ENCODE assay signal across 2 cellular contexts in the genomic region with DNA sequence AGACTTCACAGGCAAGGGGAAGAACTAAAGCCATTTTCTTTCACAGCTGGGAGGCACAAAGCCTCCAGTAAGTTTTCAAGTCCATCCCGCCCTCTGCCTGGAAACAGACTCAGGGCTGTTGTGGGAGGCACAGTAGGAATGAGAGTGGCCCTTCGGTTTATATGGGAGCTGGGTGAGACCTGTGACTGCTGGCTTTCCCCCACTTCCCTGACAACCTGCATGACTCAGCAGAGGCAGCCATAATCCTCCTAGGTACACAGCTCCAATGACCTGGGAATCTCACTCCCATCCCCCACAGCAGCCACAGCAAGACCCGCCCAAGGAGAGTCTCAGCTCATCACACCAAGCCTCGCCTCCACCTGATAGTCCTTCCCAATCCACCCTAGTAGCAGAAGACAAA.
TF ChIP-seq lines count a peak whose summit lies in the region.

No MANE protein-coding gene starts in this region.

TF ChIP-seq in GM23338, 12 proteins besides CTCF, POLR2A, EP300 and RAD21 (continues in another document):
- TF ChIP-seq ETS1 (IDR thresholded peaks at IDR 0.05): no peak
- no peak for TF ChIP-seq NANOG (IDR thresholded peaks at IDR 0.05; ENCODE audit: borderline replicate concordance)
- no peak for TF ChIP-seq JUNB (IDR thresholded peaks at IDR 0.05; ENCODE audit: unreplicated experiment)
- TF ChIP-seq EZH2 (IDR thresholded peaks at IDR 0.05; ENCODE audit: low read depth, unreplicated experiment): no peak
- no peak for TF ChIP-seq ZNF462 (CRISPR knock-in tag; IDR thresholded peaks at IDR 0.05)
- TF ChIP-seq, protein P1, sequence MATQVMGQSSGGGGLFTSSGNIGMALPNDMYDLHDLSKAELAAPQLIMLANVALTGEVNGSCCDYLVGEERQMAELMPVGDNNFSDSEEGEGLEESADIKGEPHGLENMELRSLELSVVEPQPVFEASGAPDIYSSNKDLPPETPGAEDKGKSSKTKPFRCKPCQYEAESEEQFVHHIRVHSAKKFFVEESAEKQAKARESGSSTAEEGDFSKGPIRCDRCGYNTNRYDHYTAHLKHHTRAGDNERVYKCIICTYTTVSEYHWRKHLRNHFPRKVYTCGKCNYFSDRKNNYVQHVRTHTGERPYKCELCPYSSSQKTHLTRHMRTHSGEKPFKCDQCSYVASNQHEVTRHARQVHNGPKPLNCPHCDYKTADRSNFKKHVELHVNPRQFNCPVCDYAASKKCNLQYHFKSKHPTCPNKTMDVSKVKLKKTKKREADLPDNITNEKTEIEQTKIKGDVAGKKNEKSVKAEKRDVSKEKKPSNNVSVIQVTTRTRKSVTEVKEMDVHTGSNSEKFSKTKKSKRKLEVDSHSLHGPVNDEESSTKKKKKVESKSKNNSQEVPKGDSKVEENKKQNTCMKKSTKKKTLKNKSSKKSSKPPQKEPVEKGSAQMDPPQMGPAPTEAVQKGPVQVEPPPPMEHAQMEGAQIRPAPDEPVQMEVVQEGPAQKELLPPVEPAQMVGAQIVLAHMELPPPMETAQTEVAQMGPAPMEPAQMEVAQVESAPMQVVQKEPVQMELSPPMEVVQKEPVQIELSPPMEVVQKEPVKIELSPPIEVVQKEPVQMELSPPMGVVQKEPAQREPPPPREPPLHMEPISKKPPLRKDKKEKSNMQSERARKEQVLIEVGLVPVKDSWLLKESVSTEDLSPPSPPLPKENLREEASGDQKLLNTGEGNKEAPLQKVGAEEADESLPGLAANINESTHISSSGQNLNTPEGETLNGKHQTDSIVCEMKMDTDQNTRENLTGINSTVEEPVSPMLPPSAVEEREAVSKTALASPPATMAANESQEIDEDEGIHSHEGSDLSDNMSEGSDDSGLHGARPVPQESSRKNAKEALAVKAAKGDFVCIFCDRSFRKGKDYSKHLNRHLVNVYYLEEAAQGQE (IDR thresholded peaks at IDR 0.05; ENCODE audit: unreplicated experiment): no peak
- TF ChIP-seq CREB1 (CRISPR knock-in tag; IDR thresholded peaks at IDR 0.05; ENCODE audit: low read depth): no peak
- TF ChIP-seq ZNF331 (CRISPR knock-in tag; IDR thresholded peaks at IDR 0.05; ENCODE audit: low read depth): no peak
- TF ChIP-seq EZH2phosphoT487 (IDR thresholded peaks at IDR 0.05; ENCODE audit: unreplicated experiment): no peak
- no peak for TF ChIP-seq ZNF114 (CRISPR knock-in tag; IDR thresholded peaks at IDR 0.05)

TF ChIP-seq in K562, 482 proteins besides CTCF, POLR2A, EP300 and RAD21:
- TF ChIP-seq CUX1 (CRISPR knock-in tag; IDR thresholded peaks at IDR 0.05) (no peak), C11orf30 (IDR thresholded peaks at IDR 0.05; ENCODE audit: low read depth) (peak; percentile 8; the same call in 1 of the 2 replicates), DNMT1 (IDR thresholded peaks at IDR 0.05) (no peak), ZNF408 (CRISPR knock-in tag; IDR thresholded peaks at IDR 0.05; ENCODE audit: low read depth) (no peak), RBM14 (IDR thresholded peaks at IDR 0.05; ENCODE audit: borderline replicate concordance, insufficient read depth, low read depth, low read length) (no peak), NFE2 (IDR thresholded peaks at IDR 0.05; ENCODE audit: low read depth) (0 out of 2 replicates have a peak, but pooled peaks have one; percentile 17), ETS1 (conservative IDR thresholded peaks at IDR 0.05; ENCODE audit: control insufficient read depth, low read depth, low read length) (no peak), RB1 (IDR thresholded peaks at IDR 0.05; ENCODE audit: low read depth) (no peak)
